ENCODE assay signal across 17 cellular contexts in the genomic region with DNA sequence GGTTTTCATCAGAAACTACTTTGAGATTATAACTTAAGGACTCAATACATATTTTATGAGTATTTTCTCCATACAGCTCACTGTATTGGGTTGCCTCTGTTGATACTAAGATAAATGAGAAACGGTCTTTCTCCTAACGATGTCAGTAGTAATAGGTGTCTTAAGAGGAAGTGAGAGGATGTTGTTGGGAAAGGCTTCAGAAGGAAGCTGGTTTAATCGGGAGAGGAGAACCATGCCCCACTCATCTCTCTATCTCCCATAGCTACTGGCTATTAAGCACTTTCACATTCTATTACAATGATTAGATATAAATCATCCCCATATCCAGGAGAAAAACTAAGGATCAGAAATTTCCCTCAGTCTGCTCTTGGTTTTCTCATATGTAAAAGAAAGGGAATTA. TPM values are rescaled to one million over a fixed set of nuclear protein-coding genes. Genes with fewer than 3 reads are reported as not detected.
"Had no signal": no experiment of that assay in that cellular context is flagged by ENCODE, and none has a peak within 500 bp of the region (broad histone marks: within the 10 kb centered on the region; RNA-seq: fewer than 3 reads in every experiment).

No MANE protein-coding gene starts in this region.

- H3K27ac Mint-ChIP-seq: activated naive CD4-positive, alpha-beta T cell treated with anti-CD3 and anti-CD28 coated beads, Interleukin-2, amount 50 U/mL, for 24 hours; brain; effector memory CD8-positive, alpha-beta T cell; naive B cell had no signal

- H3K27me3 ChIP-seq: thyroid gland, vagina had no signal

- H3K4me1 Mint-ChIP-seq: activated naive CD4-positive, alpha-beta T cell treated with anti-CD3 and anti-CD28 coated beads, Interleukin-2, amount 50 U/mL, for 24 hours; brain had no signal

- H3K27ac ChIP-seq: thyroid gland, vagina had no signal

- H3K4me3 Mint-ChIP-seq: activated naive CD4-positive, alpha-beta T cell treated with anti-CD3 and anti-CD28 coated beads, Interleukin-2, amount 50 U/mL, for 24 hours; brain; effector memory CD8-positive, alpha-beta T cell; naive B cell had no signal

- H3K9me3 ChIP-seq: thyroid gland, vagina had no signal

- H3K4me1 ChIP-seq: thyroid gland, vagina had no signal

- H3K4me3 ChIP-seq: lung, thyroid gland, vagina had no signal

- H3K36me3 ChIP-seq: thyroid gland, vagina had no signal

- ATAC-seq: effector memory CD8-positive, alpha-beta T cell had no signal

- H3K27me3 Mint-ChIP-seq: effector memory CD8-positive, alpha-beta T cell; naive B cell had no signal

- DNase-seq: activated CD4-positive, alpha-beta T cell treated with anti-CD3 and anti-CD28 coated beads, Interleukin-2, amount 50 U/mL, for 1 hour; activated CD4-positive, CD25-positive, alpha-beta regulatory T cell; activated effector memory CD4-positive, alpha-beta T cell treated with Interleukin-2 at 50 U/mL for 16 hours; activated T-cell treated with anti-CD3 and anti-CD28 coated beads, Interleukin-2, amount 50 U/mL, for 1 hour; amniotic stem cell; effector memory CD8-positive, alpha-beta T cell; erythroblast; hypothalamus; naive B cell; retina; thyroid gland had no signal

RNA-seq across cellular contexts. Expression of a gene that starts 2.0 kb away (rescaled TPM):
- total RNA-seq: glomerular endothelial cell had no signal

RNA-seq across cellular contexts. Expression of a gene that starts 28.6 kb away (rescaled TPM):
- total RNA-seq: glomerular endothelial cell, thyroid gland, vagina had no signal
- polyA plus RNA-seq: lung had no signal

RNA-seq across cellular contexts. Expression of a gene that starts 28.8 kb away (rescaled TPM):
- total RNA-seq: glomerular endothelial cell, lung, skeletal muscle tissue, thyroid gland, vagina had no signal
- polyA plus RNA-seq: lung had no signal
